In the genomic region with DNA sequence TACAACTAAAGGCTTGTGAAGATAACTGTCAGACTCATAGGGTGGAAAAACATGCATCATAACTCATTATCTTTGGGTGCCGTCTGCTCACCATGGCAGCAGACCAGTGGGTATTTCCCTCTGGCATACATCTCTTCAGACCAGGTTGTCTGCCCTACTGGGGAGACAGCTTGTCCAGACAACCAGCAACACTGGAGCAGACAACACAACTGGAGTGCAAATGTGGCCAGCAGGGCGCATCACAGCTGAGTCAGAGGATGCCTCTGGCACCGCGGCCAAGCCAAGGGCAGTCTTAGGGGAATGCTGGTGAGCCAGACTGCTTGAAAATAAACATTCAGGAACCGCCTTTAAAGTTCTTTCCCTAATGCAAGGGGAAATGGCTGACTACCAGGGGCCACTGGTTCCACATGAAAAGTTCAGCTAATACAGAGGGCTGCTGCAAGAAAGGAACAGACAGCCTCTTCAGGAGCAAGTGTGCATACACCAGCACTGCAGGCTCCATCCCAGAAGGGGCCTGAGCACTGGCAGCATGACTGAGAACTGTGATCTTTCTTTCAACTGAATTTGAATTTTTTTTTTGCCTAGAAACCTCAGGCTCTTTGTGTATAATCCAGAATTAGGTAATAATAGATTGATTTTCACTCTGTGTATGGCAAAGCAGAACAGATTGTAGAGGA, we compare ENCODE assay signal across 9 cellular contexts.
DNase-seq lines count a peak whose midpoint lies in the region; ATAC-seq and TF ChIP-seq lines count a peak whose summit lies in the region.
"Had no signal": no experiment of that assay in that cellular context is flagged by ENCODE, and none has a peak within 500 bp of the region (broad histone marks: within the 10 kb centered on the region; RNA-seq: fewer than 3 reads in every experiment).

No MANE protein-coding gene starts in this region.

- intact Hi-C loops in PC-9 (cut with micrococcal nuclease; ENCODE audit: unreplicated experiment), result loop anchor here (10.0 kb wide), 1 partner anchor 54 kb away; no protein-coding TSS in a partner anchor

- H3K4me1 ChIP-seq in PC-9 (replicated peaks; ENCODE audit: insufficient read depth) (peaks cover 25% of the 10 kb centered on the region), rectal smooth muscle tissue (ENCODE audit: control insufficient read depth, insufficient read depth, low read length) (peaks cover 6% of the 10 kb centered on the region)

- TF ChIP-seq CTCF in PC-9 (conservative IDR thresholded peaks at IDR 0.05), result no peak
- TF ChIP-seq CTCF in fibroblast of pulmonary artery (IDR thresholded peaks at IDR 0.05; ENCODE audit: low read length, missing control alignments), result peak; percentile 46
- no peak for TF ChIP-seq CTCF in GM10248 (IDR thresholded peaks at IDR 0.05; ENCODE audit: control extremely low read depth, extremely low read depth, low read depth, missing control alignments)

- H3K4me2 ChIP-seq in PC-9, result 0 out of 2 replicates have a peak overlapping the region, but pooled peaks have one; percentile 12

- H3K9me3 ChIP-seq in PC-9 (ENCODE audit: insufficient read depth, low read depth), result peaks cover 3% of the 10 kb centered on the region; the same call in 1 of the 2 replicates

- no peaks in the 10 kb centered on the region for H3K79me2 ChIP-seq in PC-9 (ENCODE audit: low read depth)

- POLR2A ChIA-PET in PC-9 (lab: Charles Lee; ENCODE audit: unreplicated experiment) (no interaction called here), GM10248 (lab: Yijun Ruan, JAX) (no interaction called here)

- BruUV-seq in PC-9 (replicated peaks; lab: Mats Ljungman, UMichigan), result no TSS peak

- no peak for ATAC-seq in GM21529 (IDR thresholded peaks at IDR 0.05; ENCODE audit: unreplicated experiment)

- CTCF ChIA-PET in PC-9 (lab: Charles Lee), result interaction anchor here (0.8 kb wide), 1 partner anchor 9 kb away, joined by 5 read pairs; no protein-coding TSS in a partner anchor
- CTCF ChIA-PET in GM10248 (lab: Yijun Ruan, JAX), result interaction anchor here (1.4 to 8.2 kb wide), 2 partner anchors 9 to 149 kb away, joined by 6 to 110 read pairs; no protein-coding TSS in a partner anchor

- no peaks in the 10 kb centered on the region for H3K27me3 ChIP-seq in PC-9 (ENCODE audit: insufficient read depth, low read depth)
- no peaks in the 10 kb centered on the region for H3K27me3 ChIP-seq in rectal smooth muscle tissue (ENCODE audit: control insufficient read depth, insufficient read depth, low read length)

- no peak overlapping the region for H2AFZ ChIP-seq in PC-9

- H3K4me3 ChIP-seq in PC-9 (no peak overlapping the region), fibroblast of pulmonary artery (replicated peaks; ENCODE audit: low read depth, low read length) (no peak overlapping the region), rectal smooth muscle tissue (ENCODE audit: low read length) (no peak overlapping the region)

- no peaks in the 10 kb centered on the region; the same call in 1 of the 2 replicates for H3F3A ChIP-seq in PC-9 (ENCODE audit: insufficient read depth, low read depth)

- no peak overlapping the region for H3K9ac ChIP-seq in rectal smooth muscle tissue (ENCODE audit: low read length)

- H3K9me2 ChIP-seq in PC-9 (ENCODE audit: insufficient read depth), result no peaks in the 10 kb centered on the region

- H4K20me1 ChIP-seq in PC-9 (ENCODE audit: insufficient read depth), result no peaks in the 10 kb centered on the region

- DNase-seq in EH (ENCODE audit: low read depth), result peak; percentile 96
- peak; percentile 50 to 70 for DNase-seq in PC-9
- peak; percentile 90 for DNase-seq in fibroblast of pulmonary artery (ENCODE audit: low read depth)
- no peak for DNase-seq in NOMO-1 treated with DMSO at 0.1 percent for 48 hours (lab: John Stamatoyannopoulos, UW; ENCODE audit: unreplicated experiment)
- no peak for DNase-seq in GM10248 (ENCODE audit: extremely low spot score)
- no peak for DNase-seq in NCI-H2227 treated with DMSO at 0.1 percent for 48 hours (lab: John Stamatoyannopoulos, UW)
- DNase-seq: stimulated activated CD4-positive, alpha-beta T cell treated with anti-CD3 and anti-CD28 coated beads, Interleukin-4, amount 100 ng/mL, for 1 hour had no signal

- no peak overlapping the region for H3K27ac ChIP-seq in PC-9
- H3K27ac ChIP-seq in rectal smooth muscle tissue (ENCODE audit: low read depth, low read length), result peak overlapping the region; percentile 27

- H3K36me3 ChIP-seq in PC-9 (ENCODE audit: low read depth) (no peaks in the 10 kb centered on the region), rectal smooth muscle tissue (ENCODE audit: control insufficient read depth, insufficient read depth, low read length) (no peaks in the 10 kb centered on the region)

Comparison
In these comparisons a context has a peak if more than half of its experiments do, and no peak if none do; other contexts are left out.
1. DNase-seq: peak in EH (single experiment), PC-9 (2 of 2) and fibroblast of pulmonary artery (single experiment); none in NOMO-1 treated with DMSO at 0.1 percent for 48 hours (single experiment), GM10248 (single experiment) and NCI-H2227 treated with DMSO at 0.1 percent for 48 hours (single experiment).